Comparison of ENCODE assay signal across 29 cellular contexts in the genomic region with DNA sequence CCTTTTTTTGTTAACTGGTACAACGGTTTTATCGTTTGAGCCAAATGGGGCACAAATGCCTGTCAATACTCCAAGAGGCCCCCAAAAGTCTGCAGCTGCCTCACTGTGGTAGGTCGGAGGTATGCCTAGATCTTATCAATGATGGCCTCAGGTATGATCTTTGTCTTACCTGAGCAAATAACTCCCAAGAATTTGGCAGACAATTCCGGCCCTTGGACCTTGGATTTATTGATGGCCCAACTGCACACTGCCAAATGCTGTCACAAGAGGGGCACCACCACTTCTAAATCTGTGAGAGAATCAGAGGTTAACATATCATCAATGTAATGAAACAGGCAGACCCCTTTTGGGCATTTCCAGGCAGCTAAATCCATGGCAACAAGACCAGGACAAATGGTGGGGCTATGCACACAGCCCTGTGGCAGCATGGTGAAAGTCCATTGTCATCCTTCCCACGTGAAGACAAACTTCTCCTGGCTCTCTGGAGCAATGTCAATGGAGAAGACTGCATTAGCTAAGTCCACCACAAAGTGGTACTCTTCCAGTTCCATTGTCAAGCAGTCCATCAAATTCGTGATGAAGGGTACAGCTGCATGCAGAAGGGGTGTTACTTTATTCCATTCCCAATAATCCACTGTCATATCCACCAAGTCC. TPM values are rescaled to one million over a fixed set of nuclear protein-coding genes. Genes with fewer than 3 reads are reported as not detected.
DNase-seq lines count a peak whose midpoint lies in the region; ATAC-seq, FAIRE-seq and TF ChIP-seq lines count a peak whose summit lies in the region.
"Had no signal": no experiment of that assay in that cellular context is flagged by ENCODE, and none has a peak within 500 bp of the region (broad histone marks: within the 10 kb centered on the region; RNA-seq: fewer than 3 reads in every experiment).

No MANE protein-coding gene starts in this region.

- H3K4me2 ChIP-seq in HepG2 (ENCODE audit: low read depth, low read length) = no peak overlapping the region
- H3K4me2 ChIP-seq: A549, BLaER1 had no signal

- H4K20me1 ChIP-seq in HepG2 (ENCODE audit: insufficient read depth, low read length) = no peaks in the 10 kb centered on the region
- H4K20me1 ChIP-seq: BLaER1 had no signal

- no TSS peak for BruUV-seq in HepG2 (replicated peaks; lab: Mats Ljungman, UMichigan)

- no peak overlapping the region for H3K9ac ChIP-seq in HepG2 (ENCODE audit: insufficient read depth, low read depth, low read length)
- H3K9ac ChIP-seq: BLaER1 had no signal

- 0% methylated on average over 3 of the region's 6 CpGs for WGBS in HepG2 (ENCODE audit: low lambda C conversion rate)
- WGBS in right lobe of liver (ENCODE audit: insufficient coverage, low coverage, low lambda C conversion rate, missing lambda C conversion rate) = 49% methylated on average over 6 of the region's 6 CpGs

- H3K9me3 ChIP-seq in HepG2 (ENCODE audit: low read length) (peaks cover 12% of the 10 kb centered on the region), right lobe of liver (no peaks in the 10 kb centered on the region)
- H3K9me3 ChIP-seq: BE2C had no signal

- ATAC-seq in HepG2 = peak; percentile 14; the same call in 2 of the 3 replicates
- peak; percentile 60 to 74 (median 69) for ATAC-seq in right lobe of liver
- no peak for ATAC-seq in HG02970 (IDR thresholded peaks at IDR 0.05; ENCODE audit: low FRiP score, unreplicated experiment)
- no peak for ATAC-seq in HG03565 (IDR thresholded peaks at IDR 0.05; ENCODE audit: unreplicated experiment)
- ATAC-seq: A549, GM12878 had no signal

- no peak for TF ChIP-seq EP300 in HepG2 (IDR thresholded peaks at IDR 0.05; ENCODE audit: low read depth in 2 of 2, low read length in 2 of 2)
- TF ChIP-seq EP300 in HepG2 (CRISPR knock-in tag; IDR thresholded peaks at IDR 0.05; ENCODE audit: borderline replicate concordance) = no peak

- intact Hi-C loops in HepG2 (cut with micrococcal nuclease; ENCODE audit: unreplicated experiment) (no loop called here), right lobe of liver (cut with DNase I) (no loop called here)

- no peak for TF ChIP-seq RAD21 in HepG2 (CRISPR knock-in tag; IDR thresholded peaks at IDR 0.05)

- H2AFZ ChIP-seq in HepG2 (ENCODE audit: low read length) = no peak overlapping the region

- H3K79me2 ChIP-seq in HepG2 (ENCODE audit: insufficient read depth, low read length) = no peaks in the 10 kb centered on the region

- TF ChIP-seq CTCF in bronchial epithelial cell (IDR thresholded peaks at IDR 0.05; ENCODE audit: insufficient read depth, low read length, severe bottlenecking) (no peak), HepG2 (CRISPR knock-in tag; IDR thresholded peaks at IDR 0.05) (no peak), right lobe of liver (IDR thresholded peaks at IDR 0.05) (no peak)

- POLR2A ChIA-PET in HepG2 (lab: Yijun Ruan, JAX) = no interaction called here

- TF ChIP-seq POLR2A in HepG2 (IDR thresholded peaks at IDR 0.05; ENCODE audit: insufficient read depth in 1 of 2, low read depth in 2 of 2, low read length in 2 of 2) (no peak), right lobe of liver (IDR thresholded peaks at IDR 0.05) (no peak)

- no peak for DNase-seq in bronchial epithelial cell (ENCODE audit: low read depth)
- no peak for DNase-seq in HepG2 (ENCODE audit: low spot score)
- peak in 1 of 3 donors; percentile 77 for DNase-seq in right lobe of liver
- DNase-seq in AML-193 (lab: John Stamatoyannopoulos, UW) = no peak
- DNase-seq: BE2C; C1 segment of cervical spinal cord; CD4-positive, alpha-beta memory T cell; CD4-positive, CD25-positive, alpha-beta regulatory T cell; CD8-positive, alpha-beta memory T cell; COR-L47; DMS 273 treated with DMSO at 0.1 percent for 48 hours; DMS153; DMS53; DMS79; DND-41; EL; GDM1 had no signal

- H3K27ac ChIP-seq in HepG2 (ENCODE audit: extremely low read length, insufficient read depth, low read length) = no peak overlapping the region
- H3K27ac ChIP-seq in right lobe of liver = peak overlapping the region in 2 of 3 donors; percentile 14 to 17
- H3K27ac ChIP-seq: 22Rv1, A549, BLaER1 had no signal

- H3K27me3 ChIP-seq in bronchial epithelial cell (ENCODE audit: control insufficient read depth, insufficient read depth, low read length) (no peaks in the 10 kb centered on the region), HepG2 (ENCODE audit: control insufficient read depth in 1 of 2, insufficient read depth in 2 of 2, low read length in 2 of 2) (no peaks in the 10 kb centered on the region), right lobe of liver (no peaks in the 10 kb centered on the region)
- H3K27me3 ChIP-seq: BE2C, BLaER1 had no signal

- H3K36me3 ChIP-seq in bronchial epithelial cell (ENCODE audit: control insufficient read depth, insufficient read depth, low read length) (no peaks in the 10 kb centered on the region), HepG2 (replicated peaks in 1 of 2; ENCODE audit: control insufficient read depth in 1 of 2, insufficient read depth in 2 of 2, low read length in 2 of 2) (no peaks in the 10 kb centered on the region), right lobe of liver (no peaks in the 10 kb centered on the region)
- H3K36me3 ChIP-seq: BE2C, BLaER1 had no signal

- H3K4me1 ChIP-seq in HepG2 (ENCODE audit: insufficient read depth, low read length) = peaks cover 40% of the 10 kb centered on the region
- peaks cover 0 to 35% (median 10%) of the 10 kb centered on the region in 4 donors for H3K4me1 ChIP-seq in right lobe of liver
- H3K4me1 ChIP-seq: BE2C, BLaER1 had no signal

- peak; percentile 23 for FAIRE-seq in bronchial epithelial cell (lab: Jason Lieb, UNC)
- no peak for FAIRE-seq in HepG2 (lab: Jason Lieb, UNC)
- FAIRE-seq: A549, GM12878, GM12892, GM18507 had no signal

- H3K4me3 ChIP-seq in bronchial epithelial cell (ENCODE audit: low read depth, low read length) = no peak overlapping the region
- H3K4me3 ChIP-seq in HepG2 (replicated peaks in 1 of 3; ENCODE audit: insufficient read depth in 1 of 3, low read depth in 2 of 3, low read length in 3 of 3) = no peak overlapping the region
- no peak overlapping the region for H3K4me3 ChIP-seq in right lobe of liver
- H3K4me3 ChIP-seq: A549, BLaER1, GM12878 had no signal

- in situ Hi-C loops in HepG2 (cut with HindIII; ENCODE audit: extremely low pct_ligation_motif_present, low pct_unique_long_range_greater_than_20kb) = no loop called here

- CTCF ChIA-PET in HepG2 (lab: Yijun Ruan, JAX; ENCODE audit: low intra/inter-chr PET ratio, low total read pairs) = no interaction called here

TF ChIP-seq in HepG2, 621 proteins besides CTCF, POLR2A, EP300 and RAD21:
- TF ChIP-seq, protein P1, sequence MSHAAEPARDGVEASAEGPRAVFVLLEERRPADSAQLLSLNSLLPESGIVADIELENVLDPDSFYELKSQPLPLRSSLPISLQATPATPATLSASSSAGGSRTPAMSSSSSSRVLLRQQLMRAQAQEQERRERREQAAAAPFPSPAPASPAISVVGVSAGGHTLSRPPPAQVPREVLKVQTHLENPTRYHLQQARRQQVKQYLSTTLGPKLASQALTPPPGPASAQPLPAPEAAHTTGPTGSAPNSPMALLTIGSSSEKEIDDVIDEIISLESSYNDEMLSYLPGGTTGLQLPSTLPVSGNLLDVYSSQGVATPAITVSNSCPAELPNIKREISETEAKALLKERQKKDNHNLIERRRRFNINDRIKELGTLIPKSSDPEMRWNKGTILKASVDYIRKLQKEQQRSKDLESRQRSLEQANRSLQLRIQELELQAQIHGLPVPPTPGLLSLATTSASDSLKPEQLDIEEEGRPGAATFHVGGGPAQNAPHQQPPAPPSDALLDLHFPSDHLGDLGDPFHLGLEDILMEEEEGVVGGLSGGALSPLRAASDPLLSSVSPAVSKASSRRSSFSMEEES (CRISPR knock-in tag; IDR thresholded peaks at IDR 0.05) = no peak
- 0 out of 2 replicates have a peak, but pooled peaks have one; percentile 17 for TF ChIP-seq ZNF644 (CRISPR knock-in tag; IDR thresholded peaks at IDR 0.05; ENCODE audit: low read depth)

RNA-seq across cellular contexts. Expression of a gene that starts 28.6 kb away (rescaled TPM):
- total RNA-seq in bronchial epithelial cell = not detected in 2 replicates
- not detected in 2 replicates for total RNA-seq in HepG2 (2016; rRNA removed; fragmentation: Illumina TruSeq; extraction: Trizol)
- total RNA-seq in HepG2 (2016; cell fraction: cytosol; rRNA removed; fragmentation: Illumina TruSeq; extraction: Trizol; ENCODE audit: low read depth) = not detected in 2 replicates
- not detected in 2 replicates for total RNA-seq in HepG2 (2016; cell fraction: insoluble cytoplasmic fraction; rRNA removed; fragmentation: Illumina TruSeq; extraction: Trizol)
- not detected in 2 replicates for total RNA-seq in HepG2 (2016; cell fraction: membrane; rRNA removed; fragmentation: Illumina TruSeq; extraction: Trizol)
- not detected in 2 replicates for total RNA-seq in HepG2 (2016; cell fraction: nucleus; rRNA removed; fragmentation: Illumina TruSeq; extraction: Trizol)
- not detected in 2 replicates for polyA plus RNA-seq in HepG2 (2011; rRNA removed)
- polyA plus RNA-seq in HepG2 (2011; cell fraction: cytosol; rRNA removed) = not detected in 2 replicates
- not detected in 2 replicates for polyA plus RNA-seq in HepG2 (2011; cell fraction: nucleus; rRNA removed)
- not detected in 2 replicates for polyA plus RNA-seq in HepG2 (2012)
- polyA plus RNA-seq in HepG2 (2016; cell fraction: cytosol; fragmentation: Illumina TruSeq; extraction: Trizol; ENCODE audit: low read depth) = not detected in 2 replicates
- not detected in 2 replicates for polyA plus RNA-seq in HepG2 (2016; cell fraction: insoluble cytoplasmic fraction; fragmentation: Illumina TruSeq; extraction: Trizol; ENCODE audit: low read depth)
- polyA plus RNA-seq in HepG2 (2016; cell fraction: membrane; fragmentation: Illumina TruSeq; extraction: Trizol; ENCODE audit: low read depth) = not detected in 2 replicates
- polyA plus RNA-seq in HepG2 (2016; cell fraction: nucleus; fragmentation: Illumina TruSeq; extraction: Trizol; ENCODE audit: insufficient read depth, low read depth) = not detected in 2 replicates
- not detected in 2 replicates for polyA minus RNA-seq in HepG2 (2011; rRNA and poly(A)+ RNA removed; ENCODE audit: low replicate concordance)
- not detected in 2 replicates for polyA minus RNA-seq in HepG2 (2011; cell fraction: cytosol; rRNA and poly(A)+ RNA removed)
- not detected in 2 replicates for polyA minus RNA-seq in HepG2 (2011; cell fraction: nucleus; rRNA and poly(A)+ RNA removed)
- 100 to 1,000 TPM in 2 of 6 experiments, 10 to 100 TPM in 1, 1 to 10 TPM in 1, under 1 TPM in 1, not detected in 1; 0.18 to 128 (median 62.8) TPM for total RNA-seq in right lobe of liver
- total RNA-seq: A172; CD4-positive, alpha-beta memory T cell; CD4-positive, CD25-positive, alpha-beta regulatory T cell; Daoy; G401; GM12878 had no signal
- polyA plus RNA-seq: A549; CD14-positive monocyte; CD4-positive, CD25-positive, alpha-beta regulatory T cell had no signal

Comparison
In these comparisons a context has a peak if more than half of its experiments do, and no peak if none do; other contexts are left out.
1. ATAC-seq: peak in HepG2 (single experiment) and right lobe of liver (4 of 4); none in HG02970 (single experiment) and HG03565 (single experiment).